ENCODE assay signal across 20 cellular contexts in the genomic region with DNA sequence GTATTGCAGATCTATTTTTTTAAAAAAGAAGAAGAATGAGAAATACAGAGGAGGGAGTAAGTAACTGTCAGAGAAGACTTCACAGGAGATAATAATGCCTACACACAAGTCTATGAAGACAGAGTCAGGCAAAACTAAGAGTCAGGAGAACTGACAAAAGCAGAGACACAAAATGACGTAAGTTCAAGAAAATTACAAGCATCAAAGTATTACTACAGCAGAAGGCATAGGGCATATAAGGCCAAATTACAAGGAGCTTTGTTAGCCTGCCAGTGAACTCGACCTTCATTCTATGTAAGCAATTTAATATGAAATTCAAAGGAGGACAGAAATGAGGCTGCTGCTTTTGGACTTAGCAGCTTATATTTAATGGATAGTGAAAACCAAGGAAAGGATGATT. TPM values are rescaled to one million over a fixed set of nuclear protein-coding genes. Genes with fewer than 3 reads are reported as not detected.
DNase-seq lines count a peak whose midpoint lies in the region; ATAC-seq and TF ChIP-seq lines count a peak whose summit lies in the region.
"Had no signal": no experiment of that assay in that cellular context is flagged by ENCODE, and none has a peak within 500 bp of the region (broad histone marks: within the 10 kb centered on the region; RNA-seq: fewer than 3 reads in every experiment).

No MANE protein-coding gene starts in this region.

- no peak for ATAC-seq in activated T-helper 17 cell treated with anti-CD3 and anti-CD28 coated beads, Interleukin-2, amount 50 U/mL, for 72 hours (replicated peaks)
- ATAC-seq: GM12878 had no signal

- TF ChIP-seq CTCF in neural crest cell (conservative IDR thresholded peaks at IDR 0.05) = no peak
- TF ChIP-seq CTCF in CD14-positive monocyte (IDR thresholded peaks at IDR 0.05) = no peak

- peak overlapping the region; percentile 58 for H3K27ac Mint-ChIP-seq in activated T-helper 17 cell treated with anti-CD3 and anti-CD28 coated beads, Interleukin-2, amount 50 U/mL, for 72 hours
- H3K27ac Mint-ChIP-seq in neural crest cell (ENCODE audit: unreplicated experiment) = peak overlapping the region; percentile 3
- H3K27ac Mint-ChIP-seq in CD14-positive monocyte = no peak overlapping the region
- H3K27ac Mint-ChIP-seq: H9 had no signal

- H3K9me3 Mint-ChIP-seq in activated T-helper 17 cell treated with anti-CD3 and anti-CD28 coated beads, Interleukin-2, amount 50 U/mL, for 72 hours = no peaks in the 10 kb centered on the region
- no peaks in the 10 kb centered on the region for H3K9me3 Mint-ChIP-seq in neural crest cell
- peaks cover 0 to 10% (median 3%) of the 10 kb centered on the region in 7 donors for H3K9me3 Mint-ChIP-seq in CD14-positive monocyte
- H3K9me3 Mint-ChIP-seq: H9 had no signal

- H3K4me3 Mint-ChIP-seq in activated T-helper 17 cell treated with anti-CD3 and anti-CD28 coated beads, Interleukin-2, amount 50 U/mL, for 72 hours = no peak overlapping the region
- H3K4me3 Mint-ChIP-seq in neural crest cell (no peak overlapping the region), CD14-positive monocyte (no peak overlapping the region)
- H3K4me3 Mint-ChIP-seq: H9 had no signal

- DNase-seq in GM03348 (ENCODE audit: low spot score) (peak; percentile 18), fibroblast of gingiva (ENCODE audit: low read depth) (peak; percentile 41), neural crest cell (ENCODE audit: low read depth, low spot score) (no peak), CD14-positive monocyte (ENCODE audit: low spot score) (no peak), DMS 273 (lab: John Stamatoyannopoulos, UW; ENCODE audit: unreplicated experiment) (no peak), EL (no peak)
- DNase-seq: ACHN; AML-193; COR-L47; GF-D8; H9; MM.1S; NCI-H1105 treated with DMSO at 0.1 percent for 48 hours; NCI-H1694; NCI-H2081 treated with DMSO at 0.1 percent for 48 hours; NCI-H748 treated with DMSO at 0.1 percent for 48 hours; NK-92 treated with Interleukin-12 subunit alpha and Interleukin-12 subunit beta, amount 100 ng/mL, for 24 hours; Peyer's patch had no signal

- no peaks in the 10 kb centered on the region for H3K27me3 Mint-ChIP-seq in activated T-helper 17 cell treated with anti-CD3 and anti-CD28 coated beads, Interleukin-2, amount 50 U/mL, for 72 hours
- H3K27me3 Mint-ChIP-seq in neural crest cell (ENCODE audit: low read depth) = no peaks in the 10 kb centered on the region
- no peaks in the 10 kb centered on the region for H3K27me3 Mint-ChIP-seq in CD14-positive monocyte (ENCODE audit: low read depth in 3 of 3)

- intact Hi-C loops in CD14-positive monocyte (cut with micrococcal nuclease) = no loop called here

- H3K4me1 Mint-ChIP-seq in activated T-helper 17 cell treated with anti-CD3 and anti-CD28 coated beads, Interleukin-2, amount 50 U/mL, for 72 hours = peaks cover 27% of the 10 kb centered on the region
- H3K4me1 Mint-ChIP-seq in neural crest cell = no peaks in the 10 kb centered on the region
- peaks cover 2% of the 10 kb centered on the region for H3K4me1 Mint-ChIP-seq in CD14-positive monocyte

- H3K36me3 Mint-ChIP-seq in activated T-helper 17 cell treated with anti-CD3 and anti-CD28 coated beads, Interleukin-2, amount 50 U/mL, for 72 hours (ENCODE audit: low read depth) = no peaks in the 10 kb centered on the region
- H3K36me3 Mint-ChIP-seq in neural crest cell (ENCODE audit: low read depth) (no peaks in the 10 kb centered on the region), CD14-positive monocyte (peaks cover 10 to 12% of the 10 kb centered on the region in 2 donors)

RNA-seq across cellular contexts. Expression of gene FAF1, which starts 23.7 kb away (rescaled TPM):
- 10 to 100 TPM; 55.5 to 69.7 TPM for total RNA-seq in activated T-helper 17 cell treated with anti-CD3 and anti-CD28 coated beads, Interleukin-2, amount 50 U/mL, for 72 hours
- 73.0 and 76.2 TPM in 2 replicates for total RNA-seq in neural crest cell
- polyA plus RNA-seq in CD14-positive monocyte = 10 to 100 TPM; 16.9 to 29.6 TPM

RNA-seq across cellular contexts. Expression of gene CDKN2C, which starts 33.7 kb away (rescaled TPM):
- 10 to 100 TPM in 1 of 2 donors, 1 to 10 TPM in 1; 8.3 to 16.2 TPM for total RNA-seq in activated T-helper 17 cell treated with anti-CD3 and anti-CD28 coated beads, Interleukin-2, amount 50 U/mL, for 72 hours
- 2.9 and 3.5 TPM in 2 replicates for total RNA-seq in neural crest cell
- 1 to 10 TPM; 5.3 to 7.4 TPM for polyA plus RNA-seq in CD14-positive monocyte
- total RNA-seq: H9 had no signal

Comparison
In these comparisons a context has a peak if more than half of its experiments do, and no peak if none do; other contexts are left out.
1. DNase-seq: peak in GM03348 (single experiment) and fibroblast of gingiva (single experiment); none in neural crest cell (single experiment), CD14-positive monocyte (single experiment), DMS 273 (single experiment) and EL (single experiment).
2. H3K27ac Mint-ChIP-seq: peak in activated T-helper 17 cell treated with anti-CD3 and anti-CD28 coated beads, Interleukin-2, amount 50 U/mL, for 72 hours (single experiment) and neural crest cell (single experiment); none in CD14-positive monocyte (0 of 7).